In the genomic region with DNA sequence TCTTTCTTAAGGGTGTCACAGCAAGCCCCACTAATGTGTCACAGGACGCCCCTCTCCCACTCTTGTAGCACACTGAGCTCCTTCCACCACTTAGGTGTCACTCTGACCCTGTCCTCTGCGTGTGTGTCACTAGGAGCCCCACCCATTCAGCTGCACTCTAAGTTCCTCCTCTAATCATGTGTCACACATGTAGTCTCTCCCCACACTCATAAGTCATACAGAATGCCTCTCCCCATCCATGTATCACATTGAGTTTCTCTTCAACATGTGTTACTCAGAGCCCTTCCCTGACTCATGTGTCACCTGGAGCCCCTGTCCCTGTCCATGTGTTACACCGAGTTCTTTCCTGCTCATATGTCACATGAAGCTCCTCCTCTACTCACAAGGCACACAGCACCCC, we compare ENCODE assay signal across 1 cellular context.
TF ChIP-seq lines count a peak whose summit lies in the region.

No MANE protein-coding gene starts in this region.

TF ChIP-seq in HCT116, 20 proteins besides CTCF, POLR2A, EP300 and RAD21 (continued from another document):
- TF ChIP-seq CBX3 (IDR thresholded peaks at IDR 0.05; ENCODE audit: low read depth) (no peak), CEBPB (IDR thresholded peaks at IDR 0.05; ENCODE audit: low read depth) (no peak)
- TF ChIP-seq, protein P1, sequence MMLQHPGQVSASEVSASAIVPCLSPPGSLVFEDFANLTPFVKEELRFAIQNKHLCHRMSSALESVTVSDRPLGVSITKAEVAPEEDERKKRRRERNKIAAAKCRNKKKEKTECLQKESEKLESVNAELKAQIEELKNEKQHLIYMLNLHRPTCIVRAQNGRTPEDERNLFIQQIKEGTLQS (IDR thresholded peaks at IDR 0.05), result no peak
